In genomic region chr1:41708332-41708731, GRCh38 we compare ENCODE assay signal across 22 cellular contexts.
"Had no signal": no experiment of that assay in that cellular context is flagged by ENCODE, and none has a peak within 500 bp of the region (broad histone marks: within the 10 kb centered on the region; RNA-seq: fewer than 3 reads in every experiment).

No MANE protein-coding gene starts in this region.

- H3K27me3 Mint-ChIP-seq: activated CD4-positive, alpha-beta T cell treated with anti-CD3 and anti-CD28 coated beads for 36 hours; T-helper 17 cell had no signal

- H3K9me3 Mint-ChIP-seq: activated T-helper 1 cell treated with anti-CD3 and anti-CD28 coated beads, Interleukin-12 subunit alpha, Interleukin-12 subunit beta, Interleukin-2, Interleukin-4 antibody, amounts not matched to agents 30 ng/mL and 10 ng/mL and 1 ng/mL, durations not matched to agents 14 hours and 24 hours and 36 hours; neural crest cell; stimulated activated naive CD8-positive, alpha-beta T cell treated with anti-CD3 and anti-CD28 coated beads, Interleukin-15, amount 100 ng/mL, for 72 hours had no signal

- H3K4me3 ChIP-seq: body of pancreas, dorsolateral prefrontal cortex, left lung, prostate gland, right atrium auricular region, suprapubic skin, transverse colon, uterus had no signal

- H3K27ac ChIP-seq: body of pancreas, dorsolateral prefrontal cortex, prostate gland, right atrium auricular region, suprapubic skin, transverse colon, uterus, WERI-Rb-1 had no signal

- H3K27ac Mint-ChIP-seq: activated CD4-positive, alpha-beta T cell treated with anti-CD3 and anti-CD28 coated beads for 36 hours; activated T-helper 1 cell treated with anti-CD3 and anti-CD28 coated beads, Interleukin-12 subunit alpha, Interleukin-12 subunit beta, Interleukin-2, Interleukin-4 antibody, amounts not matched to agents 30 ng/mL and 10 ng/mL and 1 ng/mL, durations not matched to agents 14 hours and 24 hours and 36 hours; stimulated activated naive CD8-positive, alpha-beta T cell treated with anti-CD3 and anti-CD28 coated beads, Interleukin-15, amount 100 ng/mL, for 72 hours; T-helper 17 cell had no signal

- DNase-seq: activated CD4-positive, alpha-beta T cell treated with anti-CD3 and anti-CD28 coated beads for 36 hours; activated CD4-positive, alpha-beta T cell treated with anti-CD3 and anti-CD28 coated beads, Interleukin-2, amount 50 U/mL, for 48 hours; activated naive CD4-positive, alpha-beta T cell treated with Interleukin-2 at 50 U/mL for 16 hours; activated T-cell treated with anti-CD3 and anti-CD28 coated beads for 4 hours; body of pancreas; caudate nucleus; dorsolateral prefrontal cortex; glutamatergic neuron; left lung; stimulated activated CD4-positive, alpha-beta T cell treated with anti-CD3 and anti-CD28 coated beads, Interleukin-12 subunit alpha, Interleukin-12 subunit beta, amount 100 ng/mL, for 4 hours; stimulated activated CD4-positive, alpha-beta T cell treated with anti-CD3 and anti-CD28 coated beads, Interleukin-1b, Interleukin-23, amount 100 ng/mL, for 48 hours; stimulated activated CD8-positive, alpha-beta memory T cell treated with anti-CD3 and anti-CD28 coated beads, Interleukin-4, amount 100 ng/mL, for 48 hours; stimulated activated naive CD8-positive, alpha-beta T cell treated with anti-CD3 and anti-CD28 coated beads, Interleukin-15, amount 100 ng/mL, for 72 hours; T-helper 17 cell; transverse colon; uterus; WERI-Rb-1 had no signal

- ATAC-seq: activated CD4-positive, alpha-beta T cell treated with anti-CD3 and anti-CD28 coated beads for 36 hours; body of pancreas; left lung; stimulated activated naive CD8-positive, alpha-beta T cell treated with anti-CD3 and anti-CD28 coated beads, Interleukin-15, amount 100 ng/mL, for 72 hours; T-helper 17 cell had no signal

- H3K9me3 ChIP-seq: body of pancreas, left lung, prostate gland, right atrium auricular region, suprapubic skin, transverse colon, uterus had no signal

- H3K4me3 Mint-ChIP-seq: activated CD4-positive, alpha-beta T cell treated with anti-CD3 and anti-CD28 coated beads for 36 hours; activated T-helper 1 cell treated with anti-CD3 and anti-CD28 coated beads, Interleukin-12 subunit alpha, Interleukin-12 subunit beta, Interleukin-2, Interleukin-4 antibody, amounts not matched to agents 30 ng/mL and 10 ng/mL and 1 ng/mL, durations not matched to agents 14 hours and 24 hours and 36 hours; neural crest cell; stimulated activated naive CD8-positive, alpha-beta T cell treated with anti-CD3 and anti-CD28 coated beads, Interleukin-15, amount 100 ng/mL, for 72 hours; T-helper 17 cell had no signal

- H3K4me1 ChIP-seq: body of pancreas, prostate gland, transverse colon, uterus had no signal

- H3K36me3 ChIP-seq: left lung, prostate gland, right atrium auricular region, suprapubic skin, transverse colon, uterus, WERI-Rb-1 had no signal

- H3K27me3 ChIP-seq: body of pancreas, dorsolateral prefrontal cortex, left lung, right atrium auricular region, suprapubic skin, transverse colon, uterus had no signal
